ENCODE assay signal across 8 cellular contexts in the genomic region with DNA sequence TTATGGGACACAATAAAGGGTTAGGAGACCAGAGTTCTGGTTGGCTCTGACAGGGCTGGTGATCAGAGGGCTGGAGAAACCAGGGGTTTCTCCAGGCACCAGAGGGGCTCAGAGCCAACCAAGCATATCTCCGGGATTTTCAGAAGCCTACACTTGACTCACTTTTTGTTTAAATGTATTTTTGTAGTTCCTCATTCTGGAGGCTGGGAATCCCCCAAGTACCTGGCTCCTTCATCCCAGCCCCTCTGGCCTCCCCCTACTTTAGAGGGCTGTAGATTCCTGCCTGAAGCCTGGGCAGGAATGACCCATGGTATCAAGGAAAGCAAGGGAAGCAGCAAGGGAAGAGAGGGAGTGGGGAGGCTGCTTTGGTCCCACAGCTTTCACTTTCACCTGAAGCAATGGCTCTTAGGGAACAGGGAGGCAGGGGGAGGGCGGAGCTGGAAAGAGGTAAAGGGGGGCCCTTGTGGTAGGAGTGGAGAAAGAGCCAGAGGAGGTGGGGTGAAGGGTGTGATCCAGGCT. TPM values are rescaled to one million over a fixed set of nuclear protein-coding genes. Genes with fewer than 3 reads are reported as not detected.
A peak's percentile ranks its signal among the peaks of the same experiment; 100 is the strongest.
DNase-seq lines count a peak whose midpoint lies in the region; ATAC-seq and FAIRE-seq lines count a peak whose summit lies in the region.

No MANE protein-coding gene starts in this region.

- no peaks in the 10 kb centered on the region for H3K36me3 ChIP-seq in CD8-positive, alpha-beta memory T cell (ENCODE audit: insufficient read depth, low read length)

- H3K4me3 Mint-ChIP-seq in CD8-positive, alpha-beta memory T cell = peak overlapping the region in 6 of 7 donors; percentile 73 to 97 (median 94)

- H3K27me3 ChIP-seq in CD8-positive, alpha-beta memory T cell (ENCODE audit: insufficient read depth, low read length, poor library complexity, severe bottlenecking) = no peaks in the 10 kb centered on the region
- H3K27me3 ChIP-seq in mononuclear cell (ENCODE audit: insufficient read depth, low read length) = no peaks in the 10 kb centered on the region

- H3K27ac ChIP-seq in CD8-positive, alpha-beta memory T cell (ENCODE audit: low read depth, low read length) = no peak overlapping the region

- no peak overlapping the region for H3K4me3 ChIP-seq in CD8-positive, alpha-beta memory T cell (ENCODE audit: low read length)
- peak overlapping the region; percentile 55 for H3K4me3 ChIP-seq in mononuclear cell (ENCODE audit: low read length)

- POLR2A ChIA-PET in CD8-positive, alpha-beta memory T cell (lab: Charles Lee) = no interaction called here

- DNase-seq in CD8-positive, alpha-beta memory T cell = no peak
- DNase-seq in RCC 7860 (ENCODE audit: low spot score) (peak; percentile 41), mucosa of gallbladder (ENCODE audit: low spot score) (no peak), SHP77 treated with DMSO at 0.1 percent for 48 hours (lab: John Stamatoyannopoulos, UW) (no peak), NCI-H1105 (lab: John Stamatoyannopoulos, UW) (no peak), DMS 273 (lab: John Stamatoyannopoulos, UW; ENCODE audit: unreplicated experiment) (no peak)

- CTCF ChIA-PET in CD8-positive, alpha-beta memory T cell (lab: Charles Lee) = no interaction called here

- H3K9me3 Mint-ChIP-seq in CD8-positive, alpha-beta memory T cell = no peaks in the 10 kb centered on the region

- H3K27ac Mint-ChIP-seq in CD8-positive, alpha-beta memory T cell = peak overlapping the region in 4 of 8 donors; percentile 4 to 97 (median 34)

- H3K9me3 ChIP-seq in CD8-positive, alpha-beta memory T cell (ENCODE audit: low read length) = no peaks in the 10 kb centered on the region
- H3K9me3 ChIP-seq in mononuclear cell (ENCODE audit: low read depth, low read length) = no peaks in the 10 kb centered on the region

- peak; percentile 24 for ATAC-seq in GM21381 (IDR thresholded peaks at IDR 0.05; ENCODE audit: unreplicated experiment)

- peaks cover 0 to 11% of the 10 kb centered on the region in 2 donors for H3K27me3 Mint-ChIP-seq in CD8-positive, alpha-beta memory T cell

- H3K4me1 Mint-ChIP-seq in CD8-positive, alpha-beta memory T cell = peaks cover 17 to 31% (median 19%) of the 10 kb centered on the region in 3 donors

- peaks cover 9% of the 10 kb centered on the region for H3K4me1 ChIP-seq in CD8-positive, alpha-beta memory T cell (ENCODE audit: insufficient read depth, low read length)
- H3K4me1 ChIP-seq in mononuclear cell (ENCODE audit: insufficient read depth, low read length) = peaks cover 49% of the 10 kb centered on the region

- FAIRE-seq in RCC 7860 (lab: Jason Lieb, UNC) = no peak

- peaks cover 0 to 19% (median 0%) of the 10 kb centered on the region in 3 donors for H3K36me3 Mint-ChIP-seq in CD8-positive, alpha-beta memory T cell

RNA-seq across cellular contexts. Expression of a gene that starts 1.0 kb away (rescaled TPM):
- total RNA-seq in CD8-positive, alpha-beta memory T cell = 1 to 10 TPM; 3.5 to 4.1 TPM
- polyA plus RNA-seq in CD8-positive, alpha-beta memory T cell = 2.8 TPM
- total RNA-seq in mononuclear cell (10.2 TPM), mucosa of gallbladder (15.8 TPM)

RNA-seq across cellular contexts. Expression of a gene that starts 29.3 kb away (rescaled TPM):
- 10 to 100 TPM; 34.9 to 36.9 TPM for total RNA-seq in CD8-positive, alpha-beta memory T cell
- polyA plus RNA-seq in CD8-positive, alpha-beta memory T cell = 28.7 TPM
- 15.6 TPM for total RNA-seq in mononuclear cell
- 27.0 TPM for total RNA-seq in mucosa of gallbladder
